8 cellular contexts compared by ENCODE assay signal in genomic region chr4:143335979-143336827, GRCh38. TPM values are rescaled to one million over a fixed set of nuclear protein-coding genes. Genes with fewer than 3 reads are reported as not detected.
DNase-seq lines count a peak whose midpoint lies in the region; ATAC-seq and TF ChIP-seq lines count a peak whose summit lies in the region.

No MANE protein-coding gene starts in this region.

- peaks cover 45% of the 10 kb centered on the region for H3K79me2 ChIP-seq in mammary epithelial cell (ENCODE audit: insufficient read depth, low read length)

- H3K4me1 ChIP-seq in SJCRH30: peaks cover 4% of the 10 kb centered on the region; the same call in 1 of the 2 replicates
- peaks cover 11% of the 10 kb centered on the region for H3K4me1 ChIP-seq in mammary epithelial cell (ENCODE audit: insufficient read depth, low read length)
- H3K4me1 ChIP-seq in iPS-18a (ENCODE audit: control insufficient read depth, low read depth, low read length): peaks cover 7% of the 10 kb centered on the region
- peaks cover 0 to 40% (median 34%) of the 10 kb centered on the region in 4 donors for H3K4me1 ChIP-seq in sigmoid colon

- H3K9ac ChIP-seq in mammary epithelial cell (ENCODE audit: insufficient read depth, low read length) (peak overlapping the region; percentile 93), iPS-18a (ENCODE audit: low read length) (peak overlapping the region; percentile 60)

- H3K4me3 ChIP-seq in SJCRH30 (peak overlapping the region; percentile 93), mammary epithelial cell (replicated peaks in 1 of 3; ENCODE audit: insufficient read depth in 1 of 3, low read depth in 2 of 3, low read length in 3 of 3) (peak overlapping the region; percentile 83 to 95 (median 91)), iPS-18a (ENCODE audit: low read length) (peak overlapping the region; percentile 94), sigmoid colon (peak overlapping the region; percentile 58 to 99 (median 80))

- H3K9me3 ChIP-seq in SJCRH30 (replicated peaks) (no peaks in the 10 kb centered on the region), mammary epithelial cell (replicated peaks; ENCODE audit: insufficient read depth, low read length) (no peaks in the 10 kb centered on the region), iPS-18a (ENCODE audit: control insufficient read depth, low read depth, low read length) (no peaks in the 10 kb centered on the region), sigmoid colon (no peaks in the 10 kb centered on the region)

- intact Hi-C loops in mammary epithelial cell (cut with micrococcal nuclease): loop anchor here (2.0 to 5.0 kb wide), 6 partner anchors 49 to 149 kb away; no protein-coding TSS in a partner anchor
- intact Hi-C loops in sigmoid colon (cut with DNase I): loop anchor here (2.0 to 5.0 kb wide), 6 partner anchors 41 to 177 kb away; partner anchors contain the start of gene SMARCA5

- no peak for TF ChIP-seq EP300 in sigmoid colon (IDR thresholded peaks at IDR 0.05)

- no peaks in the 10 kb centered on the region for H4K20me1 ChIP-seq in mammary epithelial cell (ENCODE audit: insufficient read depth, low read length)

- TF ChIP-seq CTCF in mammary epithelial cell (conservative IDR thresholded peaks at IDR 0.05 in 1 of 2, IDR thresholded peaks at IDR 0.05 in 1 of 2; ENCODE audit: extremely low read depth in 1 of 2, insufficient read depth in 1 of 2, low read depth in 1 of 2, low read length in 2 of 2) (no peak), sigmoid colon (IDR thresholded peaks at IDR 0.05) (no peak)

- in situ Hi-C loops in mammary epithelial cell (cut with MboI; ENCODE audit: low sequenced_read_pairs in 2 of 2): loop anchor here in 1 of 2 donors (25.0 kb wide), 1 partner anchor 124 kb away; no protein-coding TSS in a partner anchor

- BruUV-seq in mammary epithelial cell (replicated peaks; lab: Mats Ljungman, UMichigan): no TSS peak

- peak in 1 of 2 donors; percentile 42 for TF ChIP-seq POLR2A in sigmoid colon (IDR thresholded peaks at IDR 0.05)

- CTCF ChIA-PET in mammary epithelial cell (lab: Charles Lee; ENCODE audit: low non-redundant PET): interaction anchor here (0.6 to 0.7 kb wide), 3 partner anchors 40 to 223 kb away, joined by 3 to 12 read pairs (median 11); no protein-coding TSS in a partner anchor

- H3K27ac ChIP-seq in SJCRH30: peak overlapping the region; percentile 75
- peak overlapping the region; percentile 65 for H3K27ac ChIP-seq in mammary epithelial cell (ENCODE audit: insufficient read depth, low read depth, low read length)
- no peak overlapping the region for H3K27ac ChIP-seq in iPS-18a (ENCODE audit: low read length)
- H3K27ac ChIP-seq in sigmoid colon: peak overlapping the region; percentile 90 to 99 (median 96)

- dilution Hi-C loops in mammary epithelial cell (cut with HindIII; ENCODE audit: low sequenced_read_pairs): no loop called here

- H3K27me3 ChIP-seq in SJCRH30 (no peaks in the 10 kb centered on the region), mammary epithelial cell (ENCODE audit: insufficient read depth, low read length) (no peaks in the 10 kb centered on the region), iPS-18a (ENCODE audit: control insufficient read depth, insufficient read depth, low read length) (peaks cover 12% of the 10 kb centered on the region), sigmoid colon (no peaks in the 10 kb centered on the region)

- 16% methylated on average over 7 of the region's 88 CpGs for WGBS in mammary epithelial cell (ENCODE audit: low coverage, missing lambda C conversion rate)
- WGBS in sigmoid colon, 2 donors: 0 to 1% methylated on average over 88 of the region's 88 CpGs

- ATAC-seq in GM21723 (IDR thresholded peaks at IDR 0.05; ENCODE audit: unreplicated experiment): peak; percentile 57

- DNase-seq in NCI-H1436 (lab: John Stamatoyannopoulos, UW): peak; percentile 4
- no peak for DNase-seq in NCI-H1436 treated with DMSO at 0.1 percent for 48 hours (lab: John Stamatoyannopoulos, UW)
- peak; percentile 77 for DNase-seq in HuH-7 (ENCODE audit: low spot score)
- DNase-seq in SJCRH30: peak; percentile 93
- peak; percentile 91 for DNase-seq in mammary epithelial cell
- peak; percentile 96 for DNase-seq in sigmoid colon

- peak overlapping the region; percentile 100 for H2AFZ ChIP-seq in mammary epithelial cell (ENCODE audit: low read depth, low read length)

- H3K4me2 ChIP-seq in mammary epithelial cell (ENCODE audit: insufficient read depth, low read depth, low read length): peak overlapping the region; percentile 99

- H3K36me3 ChIP-seq in SJCRH30: no peaks in the 10 kb centered on the region
- no peaks in the 10 kb centered on the region for H3K36me3 ChIP-seq in mammary epithelial cell (ENCODE audit: insufficient read depth, low read length)
- H3K36me3 ChIP-seq in iPS-18a (ENCODE audit: control insufficient read depth, low read depth, low read length): no peaks in the 10 kb centered on the region
- no peaks in the 10 kb centered on the region for H3K36me3 ChIP-seq in sigmoid colon

RNA-seq across cellular contexts. Expression of gene GAB1, which starts 0.5 kb away (rescaled TPM):
- 14.0 and 15.1 TPM in 2 replicates for total RNA-seq in SJCRH30 (2014; rRNA removed; shearing (Covaris generic))
- 10 to 100 TPM; 20.5 to 20.7 TPM for total RNA-seq in mammary epithelial cell
- 9.1 TPM for polyA plus RNA-seq in mammary epithelial cell
- polyA minus RNA-seq in mammary epithelial cell: 67.3 TPM
- 10 to 100 TPM; 44.1 to 71.6 (median 62.4) TPM for total RNA-seq in sigmoid colon
- polyA plus RNA-seq in sigmoid colon: 10 to 100 TPM; 10.0 to 13.2 (median 11.4) TPM
